ENCODE assay signal across 22 cellular contexts in genomic region chr3:61569856-61570255, GRCh38. TPM values are rescaled to one million over a fixed set of nuclear protein-coding genes. Genes with fewer than 3 reads are reported as not detected.
"Had no signal": no experiment of that assay in that cellular context is flagged by ENCODE, and none has a peak within 500 bp of the region (broad histone marks: within the 10 kb centered on the region; RNA-seq: fewer than 3 reads in every experiment).

No MANE protein-coding gene starts in this region.

- H3K36me3 ChIP-seq: brain microvascular endothelial cell, right atrium auricular region, transverse colon, uterus had no signal

- H3K4me3 Mint-ChIP-seq: activated CD4-positive, alpha-beta T cell treated with anti-CD3 and anti-CD28 coated beads, Interleukin-2, amount 10 ng/mL, durations not matched to agents 24 days and 14 days; activated CD8-positive, alpha-beta T cell treated with anti-CD3 and anti-CD28 coated beads for 36 hours; activated naive CD8-positive, alpha-beta T cell treated with anti-CD3 and anti-CD28 coated beads, Interleukin-2, amount 10 ng/mL, durations not matched to agents 7 days and 5 days; activated T-cell treated with anti-CD3 and anti-CD28 coated beads, Interleukin-2, amount 50 U/mL, for 24 hours; neural crest cell; T-helper 2 cell treated with Interferon-gamma antibody and Interleukin-4, amounts not matched to agents 5 μg/mL and 100 μg/mL, for 36 hours had no signal

- H3K27me3 ChIP-seq: brain microvascular endothelial cell, right atrium auricular region, transverse colon, uterus had no signal

- H3K4me1 ChIP-seq: uterus had no signal

- H3K27me3 Mint-ChIP-seq: progenitor cell of endocrine pancreas had no signal

- H3K9me3 Mint-ChIP-seq: activated CD4-positive, alpha-beta T cell treated with anti-CD3 and anti-CD28 coated beads, Interleukin-2, amount 10 ng/mL, durations not matched to agents 24 days and 14 days; activated T-cell treated with anti-CD3 and anti-CD28 coated beads, Interleukin-2, amount 50 U/mL, for 24 hours; activated T-helper 2 cell treated with anti-CD3 and anti-CD28 coated beads, Interferon-gamma antibody, Interleukin-2, Interleukin-4, amounts not matched to agents 10 μg/mL and 5 μg/mL and 100 μg/mL, durations not matched to agents 14 hours and 24 hours and 36 hours; T-helper 2 cell treated with Interferon-gamma antibody and Interleukin-4, amounts not matched to agents 5 μg/mL and 100 μg/mL, for 36 hours had no signal

- ATAC-seq: activated CD8-positive, alpha-beta T cell treated with anti-CD3 and anti-CD28 coated beads for 36 hours; left cardiac atrium; stimulated activated naive CD8-positive, alpha-beta T cell treated with anti-CD3 and anti-CD28 coated beads, Interleukin-15, Interleukin-2, amounts not matched to agents 100 U/mL and 50 U/mL, for 24 hours had no signal

- H3K36me3 Mint-ChIP-seq: activated naive CD8-positive, alpha-beta T cell treated with anti-CD3 and anti-CD28 coated beads, Interleukin-2, amount 10 ng/mL, durations not matched to agents 7 days and 5 days had no signal

- H3K27ac Mint-ChIP-seq: activated CD4-positive, alpha-beta T cell treated with anti-CD3 and anti-CD28 coated beads, Interleukin-2, amount 10 ng/mL, durations not matched to agents 24 days and 14 days; activated CD8-positive, alpha-beta T cell treated with anti-CD3 and anti-CD28 coated beads for 36 hours; activated naive CD8-positive, alpha-beta T cell treated with anti-CD3 and anti-CD28 coated beads, Interleukin-2, amount 10 ng/mL, durations not matched to agents 7 days and 5 days; activated T-cell treated with anti-CD3 and anti-CD28 coated beads, Interleukin-2, amount 50 U/mL, for 24 hours; activated T-helper 2 cell treated with anti-CD3 and anti-CD28 coated beads, Interferon-gamma antibody, Interleukin-2, Interleukin-4, amounts not matched to agents 10 μg/mL and 5 μg/mL and 100 μg/mL, durations not matched to agents 14 hours and 24 hours and 36 hours; progenitor cell of endocrine pancreas; T-helper 2 cell treated with Interferon-gamma antibody and Interleukin-4, amounts not matched to agents 5 μg/mL and 100 μg/mL, for 36 hours had no signal

- DNase-seq: activated CD4-positive, alpha-beta T cell treated with anti-CD3 and anti-CD28 coated beads, Interleukin-2, amount 10 ng/mL, durations not matched to agents 24 days and 14 days; activated CD4-positive, CD25-positive, alpha-beta regulatory T cell; activated CD8-positive, alpha-beta T cell treated with anti-CD3 and anti-CD28 coated beads for 36 hours; activated naive CD4-positive, alpha-beta T cell treated with Interleukin-2 at 50 U/mL for 16 hours; activated naive CD8-positive, alpha-beta T cell treated with anti-CD3 and anti-CD28 coated beads, Interleukin-2, amount 10 ng/mL, durations not matched to agents 7 days and 5 days; activated T-cell treated with anti-CD3 and anti-CD28 coated beads, Interleukin-2, amount 50 U/mL, for 24 hours; brain microvascular endothelial cell; cortex of kidney; erythroblast; foreskin melanocyte; left cardiac atrium; midbrain; stimulated activated CD4-positive, alpha-beta T cell treated with anti-CD3 and anti-CD28 coated beads, Interleukin-2, amount 100 ng/mL, for 24 hours; stimulated activated naive CD8-positive, alpha-beta T cell treated with anti-CD3 and anti-CD28 coated beads, Interleukin-15, Interleukin-2, amounts not matched to agents 100 U/mL and 50 U/mL, for 24 hours; transverse colon; uterus had no signal

- FAIRE-seq: endometrium had no signal

- H3K4me1 Mint-ChIP-seq: activated CD4-positive, alpha-beta T cell treated with anti-CD3 and anti-CD28 coated beads, Interleukin-2, amount 10 ng/mL, durations not matched to agents 24 days and 14 days; activated naive CD8-positive, alpha-beta T cell treated with anti-CD3 and anti-CD28 coated beads, Interleukin-2, amount 10 ng/mL, durations not matched to agents 7 days and 5 days had no signal

- H3K27ac ChIP-seq: brain microvascular endothelial cell, transverse colon, uterus had no signal

- H3K4me3 ChIP-seq: right atrium auricular region, transverse colon, uterus had no signal

- H3K9me3 ChIP-seq: right atrium auricular region, transverse colon, uterus had no signal

RNA-seq across cellular contexts. Expression of gene PTPRG, which starts 8.5 kb away (rescaled TPM):
- total RNA-seq: activated CD8-positive, alpha-beta T cell treated with anti-CD3 and anti-CD28 coated beads for 36 hours; activated naive CD8-positive, alpha-beta T cell treated with anti-CD3 and anti-CD28 coated beads, Interleukin-2, amount 10 ng/mL, durations not matched to agents 7 days and 5 days had no signal
